Comparison of ENCODE assay signal across 2 cellular contexts in the genomic region with DNA sequence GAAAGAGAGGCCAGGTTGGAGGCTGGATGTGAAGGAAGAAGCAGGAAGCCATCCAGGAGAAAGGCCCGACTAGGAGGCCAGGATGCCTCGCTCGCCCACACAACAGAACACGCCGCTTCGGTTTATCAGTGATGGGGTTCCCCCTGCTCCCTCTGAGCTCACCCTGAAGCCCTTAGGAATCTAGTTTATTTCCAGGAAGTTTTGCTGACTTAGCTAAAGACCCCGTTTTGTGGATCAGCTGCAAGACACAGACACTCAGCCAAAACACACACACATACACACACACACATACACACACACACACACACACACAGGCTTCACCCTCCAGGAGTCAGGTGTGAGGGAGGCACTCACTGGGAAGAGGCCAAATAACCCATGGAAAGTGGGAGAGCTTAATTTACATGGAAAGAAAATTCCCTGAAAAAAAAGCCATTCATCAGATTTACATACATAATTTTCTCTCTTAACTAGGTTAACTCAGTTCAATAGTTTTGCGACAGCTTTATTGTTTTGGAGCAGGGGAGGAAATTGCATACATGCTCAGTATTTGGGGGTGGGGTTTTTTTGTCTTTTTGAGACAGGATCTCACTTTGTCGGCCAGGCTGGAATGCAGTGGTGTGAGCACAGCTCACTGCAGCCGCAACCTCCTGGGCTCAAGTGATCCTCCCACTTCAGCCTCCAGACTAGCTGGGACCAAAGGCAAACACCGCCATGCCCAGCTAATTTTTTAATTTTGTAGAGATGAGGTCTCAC.
TF ChIP-seq lines count a peak whose summit lies in the region.

No MANE protein-coding gene starts in this region.

TF ChIP-seq in IMR-90, 13 proteins besides CTCF, POLR2A, EP300 and RAD21:
- TF ChIP-seq, protein P1, sequence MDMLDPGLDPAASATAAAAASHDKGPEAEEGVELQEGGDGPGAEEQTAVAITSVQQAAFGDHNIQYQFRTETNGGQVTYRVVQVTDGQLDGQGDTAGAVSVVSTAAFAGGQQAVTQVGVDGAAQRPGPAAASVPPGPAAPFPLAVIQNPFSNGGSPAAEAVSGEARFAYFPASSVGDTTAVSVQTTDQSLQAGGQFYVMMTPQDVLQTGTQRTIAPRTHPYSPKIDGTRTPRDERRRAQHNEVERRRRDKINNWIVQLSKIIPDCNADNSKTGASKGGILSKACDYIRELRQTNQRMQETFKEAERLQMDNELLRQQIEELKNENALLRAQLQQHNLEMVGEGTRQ (IDR thresholded peaks at IDR 0.05; ENCODE audit: low read depth, low read length) = no peak
- TF ChIP-seq MXI1 (IDR thresholded peaks at IDR 0.05; ENCODE audit: borderline replicate concordance, low read depth, low read length) = no peak
- TF ChIP-seq MAFK (IDR thresholded peaks at IDR 0.05; ENCODE audit: low read depth, low read length) = peak; percentile 57

TF ChIP-seq in H1, 55 proteins besides CTCF, POLR2A, EP300 and RAD21:
- TF ChIP-seq SUZ12 (IDR thresholded peaks at IDR 0.05; ENCODE audit: low read length) (no peak), MAFK (IDR thresholded peaks at IDR 0.05; ENCODE audit: low read depth, low read length) (0 out of 2 replicates have a peak, but pooled peaks have one; percentile 17), TEAD4 (IDR thresholded peaks at IDR 0.05; ENCODE audit: low read depth, low read length) (peak; percentile 22; the same call in 1 of the 2 replicates)
